ENCODE assay signal across 8 cellular contexts in genomic region chr1:36385410-36386261, GRCh38. TPM values are rescaled to one million over a fixed set of nuclear protein-coding genes. Genes with fewer than 3 reads are reported as not detected.
DNase-seq lines count a peak whose midpoint lies in the region; ATAC-seq, FAIRE-seq and TF ChIP-seq lines count a peak whose summit lies in the region.

Gene STK40 (minus strand): TSS chr1:36385924. CDS start chr1:36361332, 24,592 bp downstream.

- H3K4me1 ChIP-seq in A673 (ENCODE audit: insufficient read depth, low read length, poor library complexity, severe bottlenecking) (peaks cover 37% of the 10 kb centered on the region), small intestine (ENCODE audit: control insufficient read depth in 2 of 2, insufficient read depth in 1 of 2, low read depth in 1 of 2, low read length in 1 of 2) (peaks cover 2 to 7% of the 10 kb centered on the region in 2 donors)

- no peaks in the 10 kb centered on the region for H3K9me3 ChIP-seq in A673 (ENCODE audit: low read depth, low read length, poor library complexity, severe bottlenecking)
- no peaks in the 10 kb centered on the region for H3K9me3 ChIP-seq in small intestine (ENCODE audit: control insufficient read depth, low read depth)

- WGBS in small intestine, 3 donors, result 0% methylated on average over 49 to 82 of the region's 82 CpGs

- H3K4me3 ChIP-seq in A673 (ENCODE audit: low read depth, low read length, poor library complexity, severe bottlenecking) (peak within 1 kb of the TSS; percentile 88), WI38 (ENCODE audit: low read depth, low read length) (peak within 1 kb of the TSS; percentile 95), bronchial epithelial cell (ENCODE audit: low read depth, low read length) (peak within 1 kb of the TSS; percentile 75), small intestine (ENCODE audit: low read depth in 1 of 2, low read length in 2 of 2) (peak within 1 kb of the TSS; percentile 94 to 95)

- POLR2A ChIA-PET in A673 (lab: Charles Lee; ENCODE audit: low non-redundant PET), result interaction anchor here (0.6 to 2.1 kb wide), 6 partner anchors 12 to 72 kb away, joined by 3 to 16 read pairs (median 4); partner anchors contain the start of genes LSM10 and OSCP1

- BruUV-seq in A673 (replicated peaks; lab: Mats Ljungman, UMichigan), result no TSS peak

- FAIRE-seq in bronchial epithelial cell (lab: Jason Lieb, UNC) (no peak), small intestine (lab: Jason Lieb, UNC) (no peak)

- CTCF ChIA-PET in A673 (lab: Charles Lee), result no interaction called here

- intact Hi-C loops in A673 (cut with micrococcal nuclease; ENCODE audit: unreplicated experiment), result no loop called here

- peaks cover 8% of the 10 kb centered on the region for H3K36me3 ChIP-seq in A673 (ENCODE audit: insufficient read depth, low read length, poor library complexity, severe bottlenecking)
- H3K36me3 ChIP-seq in bronchial epithelial cell (ENCODE audit: control insufficient read depth, insufficient read depth, low read length), result no peaks in the 10 kb centered on the region
- no peaks in the 10 kb centered on the region for H3K36me3 ChIP-seq in small intestine (ENCODE audit: control insufficient read depth in 2 of 2, insufficient read depth in 2 of 2, low read length in 2 of 2)

- TF ChIP-seq CTCF in A673 (conservative IDR thresholded peaks at IDR 0.05; ENCODE audit: low read depth, low read length), result no peak
- TF ChIP-seq CTCF in WI38 (IDR thresholded peaks at IDR 0.05; ENCODE audit: low read depth, low read length), result no peak
- TF ChIP-seq CTCF in bronchial epithelial cell (IDR thresholded peaks at IDR 0.05; ENCODE audit: insufficient read depth, low read length, severe bottlenecking), result no peak

- H3K27ac ChIP-seq in A673 (ENCODE audit: low read depth, low read length, poor library complexity, severe bottlenecking) (peak within 1 kb of the TSS; percentile 100), small intestine (ENCODE audit: low read depth in 1 of 2, low read length in 1 of 2) (peak within 1 kb of the TSS; percentile 97 to 99)

- H3K27me3 ChIP-seq in A673 (replicated peaks; ENCODE audit: insufficient read depth, low read depth, low read length, poor library complexity) (no peaks in the 10 kb centered on the region), bronchial epithelial cell (ENCODE audit: control insufficient read depth, insufficient read depth, low read length) (no peaks in the 10 kb centered on the region), small intestine (ENCODE audit: control insufficient read depth in 2 of 2, insufficient read depth in 2 of 2, low read length in 2 of 2) (no peaks in the 10 kb centered on the region)

- ATAC-seq in GM18868 (IDR thresholded peaks at IDR 0.05; ENCODE audit: unreplicated experiment) (peak; percentile 83), HG03139 (IDR thresholded peaks at IDR 0.05; ENCODE audit: unreplicated experiment) (peak; percentile 87)

- DNase-seq in A673 (ENCODE audit: low spot score) (peak; percentile 100), NCI-H2227 (lab: John Stamatoyannopoulos, UW; ENCODE audit: unreplicated experiment) (peak; percentile 99), bronchial epithelial cell (ENCODE audit: low read depth) (peak; percentile 96), iPS-NIHi11 (ENCODE audit: low spot score) (peak; percentile 96), small intestine (peak; percentile 99)

RNA-seq across cellular contexts. Expression of gene STK40, which starts in this region (rescaled TPM):
- 93.2 and 109 TPM in 2 replicates for total RNA-seq in A673 (2021)
- 9.0 and 12.3 TPM in 2 replicates for total RNA-seq in bronchial epithelial cell
- 10 to 100 TPM; 12.7 to 33.3 (median 17.3) TPM for polyA plus RNA-seq in small intestine

Comparison
In these comparisons a context has a peak if more than half of its experiments do, and no peak if none do; other contexts are left out.
1. Peak in every context shown above with its lines: DNase-seq, ATAC-seq, H3K4me3 ChIP-seq and H3K27ac ChIP-seq.